1 cellular context compared by ENCODE assay signal in genomic region chr6:43665376-43665775, GRCh38.
TF ChIP-seq lines count a peak whose summit lies in the region.

No MANE protein-coding gene starts in this region.

TF ChIP-seq in HepG2, 621 proteins besides CTCF, POLR2A, EP300 and RAD21:
- no peak for TF ChIP-seq HNRNPL (IDR thresholded peaks at IDR 0.05; ENCODE audit: low read depth, low read length)
- 0 out of 2 replicates have a peak, but pooled peaks have one; percentile 20 for TF ChIP-seq CHD2 (IDR thresholded peaks at IDR 0.05; ENCODE audit: low read depth, low read length)
- no peak for TF ChIP-seq GTF2F1 (IDR thresholded peaks at IDR 0.05; ENCODE audit: low read length)
- TF ChIP-seq GATAD1 (CRISPR knock-in tag; IDR thresholded peaks at IDR 0.05): no peak
- TF ChIP-seq, protein P1, sequence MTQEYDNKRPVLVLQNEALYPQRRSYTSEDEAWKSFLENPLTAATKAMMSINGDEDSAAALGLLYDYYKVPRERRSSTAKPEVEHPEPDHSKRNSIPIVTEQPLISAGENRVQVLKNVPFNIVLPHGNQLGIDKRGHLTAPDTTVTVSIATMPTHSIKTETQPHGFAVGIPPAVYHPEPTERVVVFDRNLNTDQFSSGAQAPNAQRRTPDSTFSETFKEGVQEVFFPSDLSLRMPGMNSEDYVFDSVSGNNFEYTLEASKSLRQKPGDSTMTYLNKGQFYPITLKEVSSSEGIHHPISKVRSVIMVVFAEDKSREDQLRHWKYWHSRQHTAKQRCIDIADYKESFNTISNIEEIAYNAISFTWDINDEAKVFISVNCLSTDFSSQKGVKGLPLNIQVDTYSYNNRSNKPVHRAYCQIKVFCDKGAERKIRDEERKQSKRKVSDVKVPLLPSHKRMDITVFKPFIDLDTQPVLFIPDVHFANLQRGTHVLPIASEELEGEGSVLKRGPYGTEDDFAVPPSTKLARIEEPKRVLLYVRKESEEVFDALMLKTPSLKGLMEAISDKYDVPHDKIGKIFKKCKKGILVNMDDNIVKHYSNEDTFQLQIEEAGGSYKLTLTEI (CRISPR knock-in tag; conservative IDR thresholded peaks at IDR 0.05): no peak
